Comparison of ENCODE assay signal across 39 cellular contexts in the genomic region with DNA sequence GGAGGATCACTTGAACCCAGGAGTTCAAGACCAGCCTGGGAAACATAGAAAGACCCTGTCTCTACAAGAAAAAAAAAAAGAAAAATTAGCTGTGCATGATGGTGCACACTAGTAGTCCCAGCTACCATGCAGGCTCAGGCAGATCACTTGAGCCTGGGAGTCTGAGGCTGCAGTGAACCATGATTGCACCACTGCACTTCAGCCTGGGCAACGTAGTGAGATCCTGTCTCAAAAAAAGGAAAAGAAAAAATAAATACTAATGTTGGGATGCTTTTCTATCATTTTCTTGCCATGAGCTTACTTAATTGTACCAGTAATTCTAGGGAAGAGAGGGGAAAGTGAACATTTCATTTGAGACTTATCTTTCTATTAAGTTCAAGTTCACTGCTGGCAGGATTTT.
"Had no signal": no experiment of that assay in that cellular context is flagged by ENCODE, and none has a peak within 500 bp of the region (broad histone marks: within the 10 kb centered on the region; RNA-seq: fewer than 3 reads in every experiment).

No MANE protein-coding gene starts in this region.

- H3K27me3 Mint-ChIP-seq: activated CD4-positive, alpha-beta memory T cell treated with anti-CD3 and anti-CD28 coated beads for 36 hours; activated CD4-positive, alpha-beta T cell treated with anti-CD3 and anti-CD28 coated beads for 36 hours; activated CD4-positive, alpha-beta T cell treated with anti-CD3 and anti-CD28 coated beads, Interleukin-2, amount 10 ng/mL, durations not matched to agents 7 days and 5 days; activated CD8-positive, alpha-beta T cell treated with anti-CD3 and anti-CD28 coated beads for 36 hours; activated naive CD4-positive, alpha-beta T cell treated with anti-CD3 and anti-CD28 coated beads, Interleukin-2, amount 50 U/mL, for 24 hours; activated naive CD8-positive, alpha-beta T cell; activated naive CD8-positive, alpha-beta T cell treated with anti-CD3 and anti-CD28 coated beads, Interleukin-2, amount 10 ng/mL, durations not matched to agents 7 days and 5 days; activated naive CD8-positive, alpha-beta T cell treated with anti-CD3 and anti-CD28 coated beads, Interleukin-2, amount 50 U/mL, for 24 hours; activated T-helper 17 cell treated with anti-CD3 and anti-CD28 coated beads, Interleukin-2, amount 50 U/mL, for 72 hours; brain; central memory CD8-positive, alpha-beta T cell had no signal

- DNase-seq: activated CD4-positive, alpha-beta memory T cell treated with anti-CD3 and anti-CD28 coated beads for 36 hours; activated CD4-positive, alpha-beta T cell treated with anti-CD3 and anti-CD28 coated beads for 1 hour; activated CD4-positive, alpha-beta T cell treated with anti-CD3 and anti-CD28 coated beads for 36 hours; activated CD4-positive, alpha-beta T cell treated with anti-CD3 and anti-CD28 coated beads for 48 hours; activated CD4-positive, alpha-beta T cell treated with anti-CD3 and anti-CD28 coated beads, Interleukin-2, amount 10 ng/mL, durations not matched to agents 7 days and 5 days; activated CD4-positive, CD25-positive, alpha-beta regulatory T cell; activated CD8-positive, alpha-beta memory T cell treated with anti-CD3 and anti-CD28 coated beads, Interleukin-2, amount 50 U/mL, for 4 hours; activated CD8-positive, alpha-beta T cell treated with anti-CD3 and anti-CD28 coated beads for 36 hours; activated effector memory CD4-positive, alpha-beta T cell treated with anti-CD3 and anti-CD28 coated beads, Interleukin-2, amount 50 U/mL, for 16 hours; activated gamma-delta T cell treated with Interleukin-2 at 50 U/mL for 16 hours; activated naive CD4-positive, alpha-beta T cell; activated naive CD4-positive, alpha-beta T cell treated with anti-CD3 and anti-CD28 coated beads for 36 hours; activated naive CD8-positive, alpha-beta T cell treated with anti-CD3 and anti-CD28 coated beads, Interleukin-2, amount 10 ng/mL, durations not matched to agents 7 days and 5 days; activated naive CD8-positive, alpha-beta T cell treated with anti-CD3 and anti-CD28 coated beads, Interleukin-2, amount 50 U/mL, for 24 hours; activated T-cell treated with anti-CD3 and anti-CD28 coated beads for 4 hours; activated T-cell treated with anti-CD3 and anti-CD28 coated beads, Interleukin-2, amount 50 U/mL, for 1 hour; activated T-cell treated with anti-CD3 and anti-CD28 coated beads, Interleukin-2, amount 50 U/mL, for 4 hours; activated T-cell treated with anti-CD3 and anti-CD28 coated beads, Interleukin-2, amount 50 U/mL, for 72 hours; amygdala; anterior cingulate cortex; caudate nucleus; cerebellar nuclear complex; T-helper 1 cell; T-helper 2 cell; T-helper 9 cell had no signal

- H3K4me1 Mint-ChIP-seq: activated CD4-positive, alpha-beta T cell treated with anti-CD3 and anti-CD28 coated beads, Interleukin-2, amount 10 ng/mL, durations not matched to agents 7 days and 5 days; activated naive CD8-positive, alpha-beta T cell treated with anti-CD3 and anti-CD28 coated beads, Interleukin-2, amount 10 ng/mL, durations not matched to agents 7 days and 5 days had no signal

- ATAC-seq: activated CD4-positive, alpha-beta T cell treated with anti-CD3 and anti-CD28 coated beads for 36 hours; activated CD4-positive, CD25-positive, alpha-beta regulatory T cell treated with anti-CD3 and anti-CD28 coated beads, Interleukin-2, amount 50 U/mL, for 24 hours; activated CD8-positive, alpha-beta T cell treated with anti-CD3 and anti-CD28 coated beads for 36 hours; activated naive CD8-positive, alpha-beta T cell treated with anti-CD3 and anti-CD28 coated beads, Interleukin-2, amount 50 U/mL, for 24 hours; activated T-cell treated with anti-CD3 and anti-CD28 coated beads, Interleukin-2, amount 50 U/mL, for 4 hours; activated T-cell treated with anti-CD3 and anti-CD28 coated beads, Interleukin-2, amount 50 U/mL, for 72 hours; activated T-helper 17 cell treated with anti-CD3 and anti-CD28 coated beads, Interleukin-2, amount 50 U/mL, for 72 hours had no signal

- H3K27me3 ChIP-seq: ascending aorta, cardiac muscle cell had no signal

- H3K9me3 Mint-ChIP-seq: activated CD4-positive, alpha-beta memory T cell treated with anti-CD3 and anti-CD28 coated beads for 36 hours; activated CD4-positive, alpha-beta T cell treated with anti-CD3 and anti-CD28 coated beads, Interleukin-2, amount 10 ng/mL, durations not matched to agents 7 days and 5 days; activated CD8-positive, alpha-beta T cell treated with anti-CD3 and anti-CD28 coated beads for 36 hours; activated naive CD4-positive, alpha-beta T cell treated with anti-CD3 and anti-CD28 coated beads for 36 hours; activated naive CD4-positive, alpha-beta T cell treated with anti-CD3 and anti-CD28 coated beads, Interleukin-2, amount 50 U/mL, for 24 hours; activated naive CD8-positive, alpha-beta T cell treated with anti-CD3 and anti-CD28 coated beads, Interleukin-2, amount 10 ng/mL, durations not matched to agents 7 days and 5 days; activated naive CD8-positive, alpha-beta T cell treated with anti-CD3 and anti-CD28 coated beads, Interleukin-2, amount 50 U/mL, for 24 hours; activated T-cell treated with anti-CD3 and anti-CD28 coated beads, Interleukin-2, amount 50 U/mL, for 4 hours; activated T-cell treated with anti-CD3 and anti-CD28 coated beads, Interleukin-2, amount 50 U/mL, for 72 hours; activated T-helper 1 cell treated with anti-CD3 and anti-CD28 coated beads, Interleukin-12 subunit alpha, Interleukin-12 subunit beta, Interleukin-2, Interleukin-4 antibody, amounts not matched to agents 30 ng/mL and 10 ng/mL and 1 ng/mL, durations not matched to agents 14 hours and 24 hours and 36 hours; activated T-helper 17 cell treated with anti-CD3 and anti-CD28 coated beads, Interleukin-2, amount 50 U/mL, for 72 hours; brain; central memory CD8-positive, alpha-beta T cell; T-helper 1 cell treated with Interleukin-12 subunit alpha and Interleukin-12 subunit beta and Interleukin-4 antibody, amounts not matched to agents 30 μg/mL and 1 μg/mL, for 36 hours; T-helper 2 cell treated with Interferon-gamma antibody and Interleukin-4, amounts not matched to agents 5 μg/mL and 100 μg/mL, for 36 hours had no signal

- FAIRE-seq: bronchial epithelial cell, TTC549 had no signal

- H3K27ac ChIP-seq: ascending aorta, cardiac muscle cell, VCaP had no signal

- H3K4me3 ChIP-seq: ascending aorta, cardiac muscle cell had no signal

- H3K9me3 ChIP-seq: ascending aorta had no signal

- H3K27ac Mint-ChIP-seq: activated CD4-positive, alpha-beta memory T cell treated with anti-CD3 and anti-CD28 coated beads for 36 hours; activated CD4-positive, alpha-beta T cell treated with anti-CD3 and anti-CD28 coated beads for 36 hours; activated CD4-positive, alpha-beta T cell treated with anti-CD3 and anti-CD28 coated beads, Interleukin-2, amount 10 ng/mL, durations not matched to agents 7 days and 5 days; activated CD8-positive, alpha-beta T cell treated with anti-CD3 and anti-CD28 coated beads for 36 hours; activated naive CD4-positive, alpha-beta T cell treated with anti-CD3 and anti-CD28 coated beads for 36 hours; activated naive CD4-positive, alpha-beta T cell treated with anti-CD3 and anti-CD28 coated beads, Interleukin-2, amount 50 U/mL, for 24 hours; activated naive CD8-positive, alpha-beta T cell; activated naive CD8-positive, alpha-beta T cell treated with anti-CD3 and anti-CD28 coated beads, Interleukin-2, amount 10 ng/mL, durations not matched to agents 7 days and 5 days; activated naive CD8-positive, alpha-beta T cell treated with anti-CD3 and anti-CD28 coated beads, Interleukin-2, amount 50 U/mL, for 24 hours; activated T-cell treated with anti-CD3 and anti-CD28 coated beads, Interleukin-2, amount 50 U/mL, for 72 hours; activated T-helper 1 cell treated with anti-CD3 and anti-CD28 coated beads, Interleukin-12 subunit alpha, Interleukin-12 subunit beta, Interleukin-2, Interleukin-4 antibody, amounts not matched to agents 30 ng/mL and 10 ng/mL and 1 ng/mL, durations not matched to agents 14 hours and 24 hours and 36 hours; activated T-helper 17 cell treated with anti-CD3 and anti-CD28 coated beads, Interleukin-2, amount 50 U/mL, for 72 hours; T-helper 1 cell treated with Interleukin-12 subunit alpha and Interleukin-12 subunit beta and Interleukin-4 antibody, amounts not matched to agents 30 μg/mL and 1 μg/mL, for 36 hours; T-helper 2 cell treated with Interferon-gamma antibody and Interleukin-4, amounts not matched to agents 5 μg/mL and 100 μg/mL, for 36 hours had no signal

- H3K4me3 Mint-ChIP-seq: activated CD4-positive, alpha-beta memory T cell treated with anti-CD3 and anti-CD28 coated beads for 36 hours; activated CD4-positive, alpha-beta T cell treated with anti-CD3 and anti-CD28 coated beads for 36 hours; activated CD4-positive, alpha-beta T cell treated with anti-CD3 and anti-CD28 coated beads, Interleukin-2, amount 10 ng/mL, durations not matched to agents 7 days and 5 days; activated CD8-positive, alpha-beta T cell treated with anti-CD3 and anti-CD28 coated beads for 36 hours; activated naive CD4-positive, alpha-beta T cell treated with anti-CD3 and anti-CD28 coated beads for 36 hours; activated naive CD4-positive, alpha-beta T cell treated with anti-CD3 and anti-CD28 coated beads, Interleukin-2, amount 50 U/mL, for 24 hours; activated naive CD8-positive, alpha-beta T cell; activated naive CD8-positive, alpha-beta T cell treated with anti-CD3 and anti-CD28 coated beads, Interleukin-2, amount 10 ng/mL, durations not matched to agents 7 days and 5 days; activated naive CD8-positive, alpha-beta T cell treated with anti-CD3 and anti-CD28 coated beads, Interleukin-2, amount 50 U/mL, for 24 hours; activated T-cell treated with anti-CD3 and anti-CD28 coated beads, Interleukin-2, amount 50 U/mL, for 4 hours; activated T-cell treated with anti-CD3 and anti-CD28 coated beads, Interleukin-2, amount 50 U/mL, for 72 hours; activated T-helper 1 cell treated with anti-CD3 and anti-CD28 coated beads, Interleukin-12 subunit alpha, Interleukin-12 subunit beta, Interleukin-2, Interleukin-4 antibody, amounts not matched to agents 30 ng/mL and 10 ng/mL and 1 ng/mL, durations not matched to agents 14 hours and 24 hours and 36 hours; activated T-helper 17 cell treated with anti-CD3 and anti-CD28 coated beads, Interleukin-2, amount 50 U/mL, for 72 hours; brain; central memory CD8-positive, alpha-beta T cell; T-helper 1 cell treated with Interleukin-12 subunit alpha and Interleukin-12 subunit beta and Interleukin-4 antibody, amounts not matched to agents 30 μg/mL and 1 μg/mL, for 36 hours; T-helper 2 cell treated with Interferon-gamma antibody and Interleukin-4, amounts not matched to agents 5 μg/mL and 100 μg/mL, for 36 hours had no signal
